8 cellular contexts compared by ENCODE assay signal in the genomic region with DNA sequence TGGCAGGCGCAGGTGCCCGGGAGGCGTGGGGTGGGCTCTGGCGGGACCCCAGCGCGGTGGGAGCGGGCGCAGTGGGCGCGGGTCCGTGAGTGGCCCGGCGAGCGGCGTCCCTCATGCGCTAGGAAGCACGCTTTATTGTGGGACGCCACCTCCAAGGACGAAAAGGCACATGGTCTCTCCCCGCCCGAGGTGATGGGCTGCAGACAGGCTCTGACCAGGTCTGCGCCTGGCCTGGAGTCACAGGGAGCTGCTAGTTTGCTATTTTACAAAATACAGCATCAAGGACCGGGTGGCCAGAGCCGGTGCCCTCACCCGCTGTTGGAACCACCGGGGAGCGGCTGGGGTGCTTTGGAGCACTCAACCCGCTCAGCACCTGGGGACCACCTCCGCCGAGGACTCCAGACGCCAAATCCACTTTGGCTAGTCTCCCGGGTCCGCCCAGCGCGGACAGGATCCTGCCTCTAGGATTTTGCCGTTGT.
DNase-seq lines count a peak whose midpoint lies in the region; ATAC-seq and TF ChIP-seq lines count a peak whose summit lies in the region.

No MANE protein-coding gene starts in this region.

- CTCF ChIA-PET in activated naive CD4-positive, alpha-beta T cell treated with anti-CD3 and anti-CD28 coated beads for 36 hours (lab: Charles Lee), result interaction anchor here (1.6 to 13.1 kb wide), 3 partner anchors 18 to 52 kb away, joined by 5 to 142 read pairs (median 13); no protein-coding TSS in a partner anchor
- CTCF ChIA-PET in activated CD4-positive, alpha-beta T cell treated with anti-CD3 and anti-CD28 coated beads, Interleukin-2, amount 10 ng/mL, durations not matched to agents 7 days and 5 days (lab: Charles Lee), result interaction anchor here (0.8 to 9.0 kb wide), 5 partner anchors 10 to 53 kb away, joined by 3 to 118 read pairs (median 8); no protein-coding TSS in a partner anchor

- H3K9me3 Mint-ChIP-seq in activated naive CD4-positive, alpha-beta T cell treated with anti-CD3 and anti-CD28 coated beads for 36 hours, result no peaks in the 10 kb centered on the region
- H3K9me3 Mint-ChIP-seq in activated CD4-positive, alpha-beta T cell treated with anti-CD3 and anti-CD28 coated beads, Interleukin-2, amount 10 ng/mL, durations not matched to agents 7 days and 5 days, result no peaks in the 10 kb centered on the region
- no peaks in the 10 kb centered on the region for H3K9me3 Mint-ChIP-seq in osteocyte (ENCODE audit: unreplicated experiment)

- peak overlapping the region; percentile 95 for H3K27ac Mint-ChIP-seq in activated naive CD4-positive, alpha-beta T cell treated with anti-CD3 and anti-CD28 coated beads for 36 hours
- H3K27ac Mint-ChIP-seq in activated CD4-positive, alpha-beta T cell treated with anti-CD3 and anti-CD28 coated beads, Interleukin-2, amount 10 ng/mL, durations not matched to agents 7 days and 5 days, result peak overlapping the region; percentile 95
- H3K27ac Mint-ChIP-seq in osteocyte (ENCODE audit: unreplicated experiment), result peak overlapping the region; percentile 94

- peak overlapping the region; percentile 88 for H3K4me3 ChIP-seq in fibroblast of villous mesenchyme (ENCODE audit: low read depth, low read length)

- H3K4me3 Mint-ChIP-seq in activated naive CD4-positive, alpha-beta T cell treated with anti-CD3 and anti-CD28 coated beads for 36 hours, result peak overlapping the region; percentile 87
- peak overlapping the region; percentile 94 for H3K4me3 Mint-ChIP-seq in activated CD4-positive, alpha-beta T cell treated with anti-CD3 and anti-CD28 coated beads, Interleukin-2, amount 10 ng/mL, durations not matched to agents 7 days and 5 days
- peak overlapping the region; percentile 73 for H3K4me3 Mint-ChIP-seq in osteocyte (ENCODE audit: unreplicated experiment)

- TF ChIP-seq CTCF in fibroblast of villous mesenchyme (IDR thresholded peaks at IDR 0.05; ENCODE audit: insufficient read depth, low read depth, low read length), result no peak
- no peak for TF ChIP-seq CTCF in osteocyte (IDR thresholded peaks at IDR 0.05)

- POLR2A ChIA-PET in activated CD4-positive, alpha-beta T cell treated with anti-CD3 and anti-CD28 coated beads, Interleukin-2, amount 10 ng/mL, durations not matched to agents 7 days and 5 days (lab: Charles Lee), result interaction anchor here (2.6 kb wide), 1 partner anchor 19 kb away, joined by 6 read pairs; no protein-coding TSS in a partner anchor

- H3K27me3 Mint-ChIP-seq in activated naive CD4-positive, alpha-beta T cell treated with anti-CD3 and anti-CD28 coated beads for 36 hours (ENCODE audit: low read depth), result no peaks in the 10 kb centered on the region
- H3K27me3 Mint-ChIP-seq in activated CD4-positive, alpha-beta T cell treated with anti-CD3 and anti-CD28 coated beads, Interleukin-2, amount 10 ng/mL, durations not matched to agents 7 days and 5 days, result no peaks in the 10 kb centered on the region
- H3K27me3 Mint-ChIP-seq in osteocyte (ENCODE audit: unreplicated experiment), result no peaks in the 10 kb centered on the region

- H3K4me1 Mint-ChIP-seq in activated naive CD4-positive, alpha-beta T cell treated with anti-CD3 and anti-CD28 coated beads for 36 hours (ENCODE audit: low read depth), result peaks cover 68% of the 10 kb centered on the region
- peaks cover 66% of the 10 kb centered on the region for H3K4me1 Mint-ChIP-seq in activated CD4-positive, alpha-beta T cell treated with anti-CD3 and anti-CD28 coated beads, Interleukin-2, amount 10 ng/mL, durations not matched to agents 7 days and 5 days
- peaks cover 79% of the 10 kb centered on the region for H3K4me1 Mint-ChIP-seq in osteocyte (ENCODE audit: unreplicated experiment)

- ATAC-seq in HG03354 (IDR thresholded peaks at IDR 0.05; ENCODE audit: poor library complexity, severe bottlenecking, unreplicated experiment), result peak; percentile 18

- intact Hi-C loops in activated naive CD4-positive, alpha-beta T cell treated with anti-CD3 and anti-CD28 coated beads for 36 hours (cut with micrococcal nuclease), result loop anchor here (1.0 to 10.0 kb wide), 11 partner anchors 8 to 1688 kb away; a partner anchor contains a TSS

- H3K36me3 Mint-ChIP-seq in activated naive CD4-positive, alpha-beta T cell treated with anti-CD3 and anti-CD28 coated beads for 36 hours (ENCODE audit: low read depth), result peaks cover 4% of the 10 kb centered on the region
- peaks cover 36% of the 10 kb centered on the region for H3K36me3 Mint-ChIP-seq in activated CD4-positive, alpha-beta T cell treated with anti-CD3 and anti-CD28 coated beads, Interleukin-2, amount 10 ng/mL, durations not matched to agents 7 days and 5 days (ENCODE audit: low read depth)
- no peaks in the 10 kb centered on the region for H3K36me3 Mint-ChIP-seq in osteocyte (ENCODE audit: unreplicated experiment)

- DNase-seq in activated naive CD4-positive, alpha-beta T cell treated with anti-CD3 and anti-CD28 coated beads for 36 hours, result peak; percentile 43
- no peak for DNase-seq in activated naive CD4-positive, alpha-beta T cell treated with Interleukin-2 at 50 U/mL for 16 hours
- no peak for DNase-seq in activated CD4-positive, alpha-beta T cell treated with anti-CD3 and anti-CD28 coated beads, Interleukin-2, amount 10 ng/mL, durations not matched to agents 7 days and 5 days
- DNase-seq in fibroblast of villous mesenchyme (ENCODE audit: low read depth) (peak; percentile 38), osteocyte (ENCODE audit: extremely low spot score, unreplicated experiment) (no peak), amniotic stem cell (lab: John Stamatoyannopoulos, UW) (no peak), ureter (ENCODE audit: low spot score) (no peak)

Comparison
In these comparisons a context has a peak if more than half of its experiments do, and no peak if none do; other contexts are left out.
1. DNase-seq: peak in activated naive CD4-positive, alpha-beta T cell treated with anti-CD3 and anti-CD28 coated beads for 36 hours (single experiment) and fibroblast of villous mesenchyme (single experiment); none in activated naive CD4-positive, alpha-beta T cell treated with Interleukin-2 at 50 U/mL for 16 hours (single experiment), activated CD4-positive, alpha-beta T cell treated with anti-CD3 and anti-CD28 coated beads, Interleukin-2, amount 10 ng/mL, durations not matched to agents 7 days and 5 days (single experiment), osteocyte (single experiment), amniotic stem cell (single experiment) and ureter (single experiment).
2. Peak in every context shown above with its lines, with median percentiles within 50 percentile points of each other: H3K27ac Mint-ChIP-seq and H3K4me3 Mint-ChIP-seq.